Comparison of ENCODE assay signal across 1 cellular context in the genomic region with DNA sequence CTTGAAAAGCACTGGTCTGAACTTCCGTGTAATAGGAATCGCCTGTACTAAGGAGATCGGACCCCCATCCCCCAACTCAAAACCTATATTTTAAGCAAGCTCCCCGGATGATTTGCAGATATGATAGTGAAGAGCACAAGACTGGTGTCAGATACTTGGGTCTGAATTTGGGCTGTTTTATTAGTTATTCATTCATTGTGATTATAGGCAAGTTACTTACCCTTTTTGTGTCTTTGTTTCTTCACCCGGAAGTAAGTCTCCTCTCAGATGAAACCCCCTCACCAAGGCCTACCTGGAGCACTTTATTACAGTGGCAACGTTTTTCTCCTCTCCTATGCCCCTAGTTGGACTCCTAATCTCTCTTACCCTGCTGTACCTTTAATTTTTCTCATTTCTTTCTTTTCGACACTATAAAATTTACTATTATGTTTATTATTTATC.
TF ChIP-seq lines count a peak whose summit lies in the region.

No MANE protein-coding gene starts in this region.

TF ChIP-seq in K562, 482 proteins besides CTCF, POLR2A, EP300 and RAD21 (continued from another document and continues in another):
- TF ChIP-seq HDAC8 (tag; IDR thresholded peaks at IDR 0.05): no peak
- no peak for TF ChIP-seq HDAC6 (IDR thresholded peaks at IDR 0.05; ENCODE audit: low read depth, low read length)
- TF ChIP-seq ELF4 (CRISPR knock-in tag; IDR thresholded peaks at IDR 0.05): no peak
- TF ChIP-seq, protein P1, sequence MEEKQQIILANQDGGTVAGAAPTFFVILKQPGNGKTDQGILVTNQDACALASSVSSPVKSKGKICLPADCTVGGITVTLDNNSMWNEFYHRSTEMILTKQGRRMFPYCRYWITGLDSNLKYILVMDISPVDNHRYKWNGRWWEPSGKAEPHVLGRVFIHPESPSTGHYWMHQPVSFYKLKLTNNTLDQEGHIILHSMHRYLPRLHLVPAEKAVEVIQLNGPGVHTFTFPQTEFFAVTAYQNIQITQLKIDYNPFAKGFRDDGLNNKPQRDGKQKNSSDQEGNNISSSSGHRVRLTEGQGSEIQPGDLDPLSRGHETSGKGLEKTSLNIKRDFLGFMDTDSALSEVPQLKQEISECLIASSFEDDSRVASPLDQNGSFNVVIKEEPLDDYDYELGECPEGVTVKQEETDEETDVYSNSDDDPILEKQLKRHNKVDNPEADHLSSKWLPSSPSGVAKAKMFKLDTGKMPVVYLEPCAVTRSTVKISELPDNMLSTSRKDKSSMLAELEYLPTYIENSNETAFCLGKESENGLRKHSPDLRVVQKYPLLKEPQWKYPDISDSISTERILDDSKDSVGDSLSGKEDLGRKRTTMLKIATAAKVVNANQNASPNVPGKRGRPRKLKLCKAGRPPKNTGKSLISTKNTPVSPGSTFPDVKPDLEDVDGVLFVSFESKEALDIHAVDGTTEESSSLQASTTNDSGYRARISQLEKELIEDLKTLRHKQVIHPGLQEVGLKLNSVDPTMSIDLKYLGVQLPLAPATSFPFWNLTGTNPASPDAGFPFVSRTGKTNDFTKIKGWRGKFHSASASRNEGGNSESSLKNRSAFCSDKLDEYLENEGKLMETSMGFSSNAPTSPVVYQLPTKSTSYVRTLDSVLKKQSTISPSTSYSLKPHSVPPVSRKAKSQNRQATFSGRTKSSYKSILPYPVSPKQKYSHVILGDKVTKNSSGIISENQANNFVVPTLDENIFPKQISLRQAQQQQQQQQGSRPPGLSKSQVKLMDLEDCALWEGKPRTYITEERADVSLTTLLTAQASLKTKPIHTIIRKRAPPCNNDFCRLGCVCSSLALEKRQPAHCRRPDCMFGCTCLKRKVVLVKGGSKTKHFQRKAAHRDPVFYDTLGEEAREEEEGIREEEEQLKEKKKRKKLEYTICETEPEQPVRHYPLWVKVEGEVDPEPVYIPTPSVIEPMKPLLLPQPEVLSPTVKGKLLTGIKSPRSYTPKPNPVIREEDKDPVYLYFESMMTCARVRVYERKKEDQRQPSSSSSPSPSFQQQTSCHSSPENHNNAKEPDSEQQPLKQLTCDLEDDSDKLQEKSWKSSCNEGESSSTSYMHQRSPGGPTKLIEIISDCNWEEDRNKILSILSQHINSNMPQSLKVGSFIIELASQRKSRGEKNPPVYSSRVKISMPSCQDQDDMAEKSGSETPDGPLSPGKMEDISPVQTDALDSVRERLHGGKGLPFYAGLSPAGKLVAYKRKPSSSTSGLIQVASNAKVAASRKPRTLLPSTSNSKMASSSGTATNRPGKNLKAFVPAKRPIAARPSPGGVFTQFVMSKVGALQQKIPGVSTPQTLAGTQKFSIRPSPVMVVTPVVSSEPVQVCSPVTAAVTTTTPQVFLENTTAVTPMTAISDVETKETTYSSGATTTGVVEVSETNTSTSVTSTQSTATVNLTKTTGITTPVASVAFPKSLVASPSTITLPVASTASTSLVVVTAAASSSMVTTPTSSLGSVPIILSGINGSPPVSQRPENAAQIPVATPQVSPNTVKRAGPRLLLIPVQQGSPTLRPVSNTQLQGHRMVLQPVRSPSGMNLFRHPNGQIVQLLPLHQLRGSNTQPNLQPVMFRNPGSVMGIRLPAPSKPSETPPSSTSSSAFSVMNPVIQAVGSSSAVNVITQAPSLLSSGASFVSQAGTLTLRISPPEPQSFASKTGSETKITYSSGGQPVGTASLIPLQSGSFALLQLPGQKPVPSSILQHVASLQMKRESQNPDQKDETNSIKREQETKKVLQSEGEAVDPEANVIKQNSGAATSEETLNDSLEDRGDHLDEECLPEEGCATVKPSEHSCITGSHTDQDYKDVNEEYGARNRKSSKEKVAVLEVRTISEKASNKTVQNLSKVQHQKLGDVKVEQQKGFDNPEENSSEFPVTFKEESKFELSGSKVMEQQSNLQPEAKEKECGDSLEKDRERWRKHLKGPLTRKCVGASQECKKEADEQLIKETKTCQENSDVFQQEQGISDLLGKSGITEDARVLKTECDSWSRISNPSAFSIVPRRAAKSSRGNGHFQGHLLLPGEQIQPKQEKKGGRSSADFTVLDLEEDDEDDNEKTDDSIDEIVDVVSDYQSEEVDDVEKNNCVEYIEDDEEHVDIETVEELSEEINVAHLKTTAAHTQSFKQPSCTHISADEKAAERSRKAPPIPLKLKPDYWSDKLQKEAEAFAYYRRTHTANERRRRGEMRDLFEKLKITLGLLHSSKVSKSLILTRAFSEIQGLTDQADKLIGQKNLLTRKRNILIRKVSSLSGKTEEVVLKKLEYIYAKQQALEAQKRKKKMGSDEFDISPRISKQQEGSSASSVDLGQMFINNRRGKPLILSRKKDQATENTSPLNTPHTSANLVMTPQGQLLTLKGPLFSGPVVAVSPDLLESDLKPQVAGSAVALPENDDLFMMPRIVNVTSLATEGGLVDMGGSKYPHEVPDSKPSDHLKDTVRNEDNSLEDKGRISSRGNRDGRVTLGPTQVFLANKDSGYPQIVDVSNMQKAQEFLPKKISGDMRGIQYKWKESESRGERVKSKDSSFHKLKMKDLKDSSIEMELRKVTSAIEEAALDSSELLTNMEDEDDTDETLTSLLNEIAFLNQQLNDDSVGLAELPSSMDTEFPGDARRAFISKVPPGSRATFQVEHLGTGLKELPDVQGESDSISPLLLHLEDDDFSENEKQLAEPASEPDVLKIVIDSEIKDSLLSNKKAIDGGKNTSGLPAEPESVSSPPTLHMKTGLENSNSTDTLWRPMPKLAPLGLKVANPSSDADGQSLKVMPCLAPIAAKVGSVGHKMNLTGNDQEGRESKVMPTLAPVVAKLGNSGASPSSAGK (IDR thresholded peaks at IDR 0.05): no peak
- TF ChIP-seq ARID2 (IDR thresholded peaks at IDR 0.05): no peak
- TF ChIP-seq FOXJ3 (CRISPR knock-in tag; IDR thresholded peaks at IDR 0.05): no peak
- TF ChIP-seq ZNF165 (CRISPR knock-in tag; IDR thresholded peaks at IDR 0.05; ENCODE audit: borderline replicate concordance): no peak
- no peak for TF ChIP-seq ZNF174 (CRISPR knock-in tag; IDR thresholded peaks at IDR 0.05)
- TF ChIP-seq GABPB1 (CRISPR knock-in tag; IDR thresholded peaks at IDR 0.05): no peak
- peak; percentile 53 for TF ChIP-seq PHF20 (IDR thresholded peaks at IDR 0.05; ENCODE audit: partially characterized antibody)
- TF ChIP-seq NBN (IDR thresholded peaks at IDR 0.05; ENCODE audit: low read depth): peak; percentile 12; the same call in 1 of the 2 replicates
- TF ChIP-seq ZNF263 (CRISPR knock-in tag; IDR thresholded peaks at IDR 0.05; ENCODE audit: borderline replicate concordance): no peak
- TF ChIP-seq RAD51 (IDR thresholded peaks at IDR 0.05; ENCODE audit: borderline replicate concordance, low read depth): no peak
- no peak for TF ChIP-seq EHMT2 (IDR thresholded peaks at IDR 0.05)
- TF ChIP-seq RBM17 (IDR thresholded peaks at IDR 0.05; ENCODE audit: borderline replicate concordance, low read depth, low read length): no peak
- no peak for TF ChIP-seq ZNF445 (CRISPR knock-in tag; IDR thresholded peaks at IDR 0.05; ENCODE audit: low read depth)
- no peak for TF ChIP-seq NEUROD1 (IDR thresholded peaks at IDR 0.05; ENCODE audit: borderline replicate concordance, low read depth, low read length, partially characterized antibody)
- TF ChIP-seq SAFB2 (IDR thresholded peaks at IDR 0.05; ENCODE audit: borderline replicate concordance, low read depth, low read length, severe bottlenecking): no peak
- TF ChIP-seq ZBTB8A (IDR thresholded peaks at IDR 0.05; ENCODE audit: partially characterized antibody): no peak
- no peak for TF ChIP-seq ZNF184 (CRISPR knock-in tag; IDR thresholded peaks at IDR 0.05)
- TF ChIP-seq CC2D1A (IDR thresholded peaks at IDR 0.05): no peak
- peak; percentile 68; the same call in 1 of the 2 replicates for TF ChIP-seq ZFX (CRISPR knock-in tag; IDR thresholded peaks at IDR 0.05)
- TF ChIP-seq EZH2 (IDR thresholded peaks at IDR 0.05; ENCODE audit: borderline replicate concordance, low read depth, low read length): no peak
- TF ChIP-seq ZNF253 (CRISPR knock-in tag; conservative IDR thresholded peaks at IDR 0.05): no peak
- TF ChIP-seq ETV6 (IDR thresholded peaks at IDR 0.05; ENCODE audit: borderline replicate concordance in 1 of 2, low read depth in 2 of 2, low read length in 1 of 2): no peak
- TF ChIP-seq ETV6 (CRISPR knock-in tag; IDR thresholded peaks at IDR 0.05; ENCODE audit: borderline replicate concordance): no peak
- TF ChIP-seq ZNF197 (CRISPR knock-in tag; IDR thresholded peaks at IDR 0.05; ENCODE audit: low read depth): 0 out of 2 replicates have a peak, but pooled peaks have one; percentile 54
- no peak for TF ChIP-seq ZC3H4 (CRISPR knock-in tag; IDR thresholded peaks at IDR 0.05; ENCODE audit: borderline replicate concordance)
- 0 out of 2 replicates have a peak, but pooled peaks have one; percentile 22 for TF ChIP-seq ADNP (tag; IDR thresholded peaks at IDR 0.05)
- TF ChIP-seq DMBX1 (CRISPR knock-in tag; IDR thresholded peaks at IDR 0.05; ENCODE audit: borderline replicate concordance): no peak
- TF ChIP-seq MCM2 (IDR thresholded peaks at IDR 0.05; ENCODE audit: low read depth): no peak
- no peak for TF ChIP-seq RCOR1 (IDR thresholded peaks at IDR 0.05; ENCODE audit: borderline replicate concordance in 1 of 2, low read depth in 2 of 2, low read length in 2 of 2)
- TF ChIP-seq SP1 (CRISPR knock-in tag; IDR thresholded peaks at IDR 0.05): no peak
- peak; percentile 45; the same call in 1 of the 2 replicates for TF ChIP-seq GABPA (tag; conservative IDR thresholded peaks at IDR 0.05; ENCODE audit: low read depth)
- TF ChIP-seq, protein P2, sequence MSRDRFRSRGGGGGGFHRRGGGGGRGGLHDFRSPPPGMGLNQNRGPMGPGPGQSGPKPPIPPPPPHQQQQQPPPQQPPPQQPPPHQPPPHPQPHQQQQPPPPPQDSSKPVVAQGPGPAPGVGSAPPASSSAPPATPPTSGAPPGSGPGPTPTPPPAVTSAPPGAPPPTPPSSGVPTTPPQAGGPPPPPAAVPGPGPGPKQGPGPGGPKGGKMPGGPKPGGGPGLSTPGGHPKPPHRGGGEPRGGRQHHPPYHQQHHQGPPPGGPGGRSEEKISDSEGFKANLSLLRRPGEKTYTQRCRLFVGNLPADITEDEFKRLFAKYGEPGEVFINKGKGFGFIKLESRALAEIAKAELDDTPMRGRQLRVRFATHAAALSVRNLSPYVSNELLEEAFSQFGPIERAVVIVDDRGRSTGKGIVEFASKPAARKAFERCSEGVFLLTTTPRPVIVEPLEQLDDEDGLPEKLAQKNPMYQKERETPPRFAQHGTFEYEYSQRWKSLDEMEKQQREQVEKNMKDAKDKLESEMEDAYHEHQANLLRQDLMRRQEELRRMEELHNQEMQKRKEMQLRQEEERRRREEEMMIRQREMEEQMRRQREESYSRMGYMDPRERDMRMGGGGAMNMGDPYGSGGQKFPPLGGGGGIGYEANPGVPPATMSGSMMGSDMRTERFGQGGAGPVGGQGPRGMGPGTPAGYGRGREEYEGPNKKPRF (IDR thresholded peaks at IDR 0.05; ENCODE audit: low read depth, low read length): no peak
- TF ChIP-seq, protein P3, sequence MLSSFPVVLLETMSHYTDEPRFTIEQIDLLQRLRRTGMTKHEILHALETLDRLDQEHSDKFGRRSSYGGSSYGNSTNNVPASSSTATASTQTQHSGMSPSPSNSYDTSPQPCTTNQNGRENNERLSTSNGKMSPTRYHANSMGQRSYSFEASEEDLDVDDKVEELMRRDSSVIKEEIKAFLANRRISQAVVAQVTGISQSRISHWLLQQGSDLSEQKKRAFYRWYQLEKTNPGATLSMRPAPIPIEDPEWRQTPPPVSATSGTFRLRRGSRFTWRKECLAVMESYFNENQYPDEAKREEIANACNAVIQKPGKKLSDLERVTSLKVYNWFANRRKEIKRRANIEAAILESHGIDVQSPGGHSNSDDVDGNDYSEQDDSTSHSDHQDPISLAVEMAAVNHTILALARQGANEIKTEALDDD (IDR thresholded peaks at IDR 0.05): peak; percentile 10; the same call in 1 of the 2 replicates
- TF ChIP-seq ZNF311 (CRISPR knock-in tag; IDR thresholded peaks at IDR 0.05): no peak
- TF ChIP-seq, protein P4, sequence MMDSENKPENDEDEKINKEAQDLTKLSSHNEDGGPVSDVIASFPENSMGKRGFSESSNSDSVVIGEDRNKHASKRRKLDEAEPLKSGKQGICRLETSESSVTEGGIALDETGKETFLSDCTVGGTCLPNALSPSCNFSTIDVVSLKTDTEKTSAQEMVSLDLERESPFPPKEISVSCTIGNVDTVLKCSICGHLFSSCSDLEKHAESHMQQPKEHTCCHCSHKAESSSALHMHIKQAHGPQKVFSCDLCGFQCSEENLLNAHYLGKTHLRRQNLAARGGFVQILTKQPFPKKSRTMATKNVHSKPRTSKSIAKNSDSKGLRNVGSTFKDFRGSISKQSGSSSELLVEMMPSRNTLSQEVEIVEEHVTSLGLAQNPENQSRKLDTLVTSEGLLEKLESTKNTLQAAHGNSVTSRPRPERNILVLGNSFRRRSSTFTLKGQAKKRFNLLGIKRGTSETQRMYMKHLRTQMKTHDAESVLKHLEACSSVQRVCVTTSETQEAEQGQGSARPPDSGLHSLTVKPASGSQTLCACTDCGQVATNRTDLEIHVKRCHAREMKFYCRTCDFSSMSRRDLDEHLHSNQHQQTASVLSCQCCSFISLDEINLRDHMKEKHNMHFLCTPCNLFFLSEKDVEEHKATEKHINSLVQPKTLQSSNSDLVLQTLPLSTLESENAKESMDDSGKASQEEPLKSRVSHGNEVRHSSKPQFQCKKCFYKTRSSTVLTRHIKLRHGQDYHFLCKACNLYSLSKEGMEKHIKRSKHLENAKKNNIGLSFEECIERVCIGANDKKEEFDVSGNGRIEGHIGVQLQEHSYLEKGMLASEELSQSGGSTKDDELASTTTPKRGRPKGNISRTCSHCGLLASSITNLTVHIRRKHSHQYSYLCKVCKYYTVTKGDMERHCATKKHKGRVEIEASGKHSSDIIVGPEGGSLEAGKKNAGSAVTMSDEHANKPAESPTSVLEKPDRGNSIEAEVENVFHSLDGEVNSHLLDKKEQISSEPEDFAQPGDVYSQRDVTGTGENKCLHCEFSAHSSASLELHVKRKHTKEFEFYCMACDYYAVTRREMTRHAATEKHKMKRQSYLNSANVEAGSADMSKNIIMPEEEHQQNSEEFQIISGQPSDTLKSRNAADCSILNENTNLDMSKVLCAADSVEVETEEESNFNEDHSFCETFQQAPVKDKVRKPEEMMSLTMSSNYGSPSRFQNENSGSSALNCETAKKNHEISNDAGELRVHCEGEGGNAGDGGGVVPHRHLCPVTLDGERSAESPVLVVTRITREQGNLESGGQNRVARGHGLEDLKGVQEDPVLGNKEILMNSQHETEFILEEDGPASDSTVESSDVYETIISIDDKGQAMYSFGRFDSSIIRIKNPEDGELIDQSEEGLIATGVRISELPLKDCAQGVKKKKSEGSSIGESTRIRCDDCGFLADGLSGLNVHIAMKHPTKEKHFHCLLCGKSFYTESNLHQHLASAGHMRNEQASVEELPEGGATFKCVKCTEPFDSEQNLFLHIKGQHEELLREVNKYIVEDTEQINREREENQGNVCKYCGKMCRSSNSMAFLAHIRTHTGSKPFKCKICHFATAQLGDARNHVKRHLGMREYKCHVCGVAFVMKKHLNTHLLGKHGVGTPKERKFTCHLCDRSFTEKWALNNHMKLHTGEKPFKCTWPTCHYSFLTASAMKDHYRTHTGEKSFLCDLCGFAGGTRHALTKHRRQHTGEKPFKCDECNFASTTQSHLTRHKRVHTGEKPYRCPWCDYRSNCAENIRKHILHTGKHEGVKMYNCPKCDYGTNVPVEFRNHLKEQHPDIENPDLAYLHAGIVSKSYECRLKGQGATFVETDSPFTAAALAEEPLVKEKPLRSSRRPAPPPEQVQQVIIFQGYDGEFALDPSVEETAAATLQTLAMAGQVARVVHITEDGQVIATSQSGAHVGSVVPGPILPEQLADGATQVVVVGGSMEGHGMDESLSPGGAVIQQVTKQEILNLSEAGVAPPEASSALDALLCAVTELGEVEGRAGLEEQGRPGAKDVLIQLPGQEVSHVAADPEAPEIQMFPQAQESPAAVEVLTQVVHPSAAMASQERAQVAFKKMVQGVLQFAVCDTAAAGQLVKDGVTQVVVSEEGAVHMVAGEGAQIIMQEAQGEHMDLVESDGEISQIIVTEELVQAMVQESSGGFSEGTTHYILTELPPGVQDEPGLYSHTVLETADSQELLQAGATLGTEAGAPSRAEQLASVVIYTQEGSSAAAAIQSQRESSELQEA (IDR thresholded peaks at IDR 0.05; ENCODE audit: low read depth): no peak
- TF ChIP-seq ZNF668 (CRISPR knock-in tag; IDR thresholded peaks at IDR 0.05): no peak
